Comparison of ENCODE assay signal across 19 cellular contexts in the genomic region with DNA sequence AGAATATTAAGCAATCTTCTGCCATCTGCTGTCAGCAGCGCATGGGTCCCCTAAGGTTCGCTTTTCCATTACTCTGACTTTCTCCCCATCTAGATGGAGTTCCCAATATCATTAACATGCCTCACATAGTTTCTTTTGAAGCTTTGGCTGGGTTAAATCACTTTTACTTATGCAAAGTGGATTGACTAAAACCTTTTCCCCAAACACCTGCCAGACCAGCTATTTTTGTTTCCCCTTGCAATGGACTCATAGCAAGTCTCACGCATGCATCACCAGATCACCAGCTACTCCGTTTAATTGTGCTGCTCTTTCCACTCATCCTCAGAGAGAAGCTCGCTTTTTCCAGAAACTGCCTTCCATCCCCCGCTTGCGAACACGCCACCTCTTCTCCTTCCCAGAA.
"Had no signal": no experiment of that assay in that cellular context is flagged by ENCODE, and none has a peak within 500 bp of the region (broad histone marks: within the 10 kb centered on the region; RNA-seq: fewer than 3 reads in every experiment).

No MANE protein-coding gene starts in this region.

- H3K4me1 ChIP-seq: foreskin keratinocyte, lower lobe of right lung, psoas muscle, suprapubic skin had no signal

- H3K9me3 ChIP-seq: body of pancreas, lower lobe of right lung, psoas muscle, right lobe of liver, suprapubic skin had no signal

- H3K27me3 ChIP-seq: body of pancreas, right lobe of liver had no signal

- DNase-seq: activated CD4-positive, alpha-beta memory T cell treated with anti-CD3 and anti-CD28 coated beads, Interleukin-2, amount 10 ng/mL, durations not matched to agents 7 days and 5 days; activated gamma-delta T cell; activated T-cell treated with anti-CD3 and anti-CD28 coated beads, Interleukin-2, amount 50 U/mL, for 48 hours; amniotic stem cell; body of pancreas; central memory CD4-positive, alpha-beta T cell; effector memory CD8-positive, alpha-beta T cell; foreskin keratinocyte; left colon; lower lobe of right lung; nephron progenitor cell; psoas muscle; right lobe of liver; T-cell; trophoblast cell had no signal

- H3K4me3 ChIP-seq: body of pancreas, lower lobe of right lung, psoas muscle, right lobe of liver, suprapubic skin had no signal

- H3K27me3 Mint-ChIP-seq: activated CD4-positive, alpha-beta memory T cell treated with anti-CD3 and anti-CD28 coated beads, Interleukin-2, amount 10 ng/mL, durations not matched to agents 7 days and 5 days; effector memory CD8-positive, alpha-beta T cell; T-cell had no signal

- H3K36me3 ChIP-seq: lower lobe of right lung, right lobe of liver, suprapubic skin had no signal

- H3K27ac Mint-ChIP-seq: activated CD4-positive, alpha-beta memory T cell treated with anti-CD3 and anti-CD28 coated beads, Interleukin-2, amount 10 ng/mL, durations not matched to agents 7 days and 5 days; activated naive CD8-positive, alpha-beta T cell; effector memory CD8-positive, alpha-beta T cell; mesothelial cell of epicardium; nephron progenitor cell; stimulated activated naive CD8-positive, alpha-beta T cell treated with anti-CD3 and anti-CD28 coated beads, Interleukin-15, Interleukin-2, amounts not matched to agents 100 ng/mL and 50 ng/mL, for 24 hours; T-cell had no signal

- H3K4me1 Mint-ChIP-seq: activated CD4-positive, alpha-beta memory T cell treated with anti-CD3 and anti-CD28 coated beads, Interleukin-2, amount 10 ng/mL, durations not matched to agents 7 days and 5 days; T-cell had no signal

- H3K36me3 Mint-ChIP-seq: activated naive CD8-positive, alpha-beta T cell; mesothelial cell of epicardium; T-cell had no signal

- ATAC-seq: body of pancreas; effector memory CD8-positive, alpha-beta T cell; foreskin keratinocyte; left colon; lower lobe of right lung; psoas muscle; right lobe of liver; T-cell had no signal

- H3K27ac ChIP-seq: body of pancreas, foreskin keratinocyte, lower lobe of right lung, psoas muscle, right lobe of liver, suprapubic skin had no signal

- H3K9me3 Mint-ChIP-seq: mesothelial cell of epicardium; nephron progenitor cell; stimulated activated naive CD8-positive, alpha-beta T cell treated with anti-CD3 and anti-CD28 coated beads, Interleukin-15, Interleukin-2, amounts not matched to agents 100 ng/mL and 50 ng/mL, for 24 hours had no signal

- H3K4me3 Mint-ChIP-seq: activated CD4-positive, alpha-beta memory T cell treated with anti-CD3 and anti-CD28 coated beads, Interleukin-2, amount 10 ng/mL, durations not matched to agents 7 days and 5 days; activated naive CD8-positive, alpha-beta T cell; effector memory CD8-positive, alpha-beta T cell; mesothelial cell of epicardium; nephron progenitor cell; stimulated activated naive CD8-positive, alpha-beta T cell treated with anti-CD3 and anti-CD28 coated beads, Interleukin-15, Interleukin-2, amounts not matched to agents 100 ng/mL and 50 ng/mL, for 24 hours; T-cell had no signal
